Comparison of ENCODE assay signal across 12 cellular contexts in genomic region chr1:226402615-226403521, GRCh38. TPM values are rescaled to one million over a fixed set of nuclear protein-coding genes. Genes with fewer than 3 reads are reported as not detected.
DNase-seq lines count a peak whose midpoint lies in the region; ATAC-seq, FAIRE-seq and TF ChIP-seq lines count a peak whose summit lies in the region.
"Had no signal": no experiment of that assay in that cellular context is flagged by ENCODE, and none has a peak within 500 bp of the region (broad histone marks: within the 10 kb centered on the region; RNA-seq: fewer than 3 reads in every experiment).

No MANE protein-coding gene starts in this region.

- no peak overlapping the region for H3K4me3 ChIP-seq in iPS-15b (ENCODE audit: low read depth, low read length)
- H3K4me3 ChIP-seq: right lobe of liver, tibial artery had no signal

- no peak for TF ChIP-seq POLR2A in GM12891 (IDR thresholded peaks at IDR 0.05; ENCODE audit: low read depth, low read length)

- H3K36me3 ChIP-seq in iPS-15b (ENCODE audit: control insufficient read depth, insufficient read depth, low read length) = peaks cover 23% of the 10 kb centered on the region

- H3K27me3 ChIP-seq in iPS-15b (ENCODE audit: control insufficient read depth, insufficient read depth, low read length) = no peaks in the 10 kb centered on the region
- H3K27me3 ChIP-seq: right lobe of liver, tibial artery had no signal

- H3K9me3 ChIP-seq in iPS-15b (ENCODE audit: control insufficient read depth, insufficient read depth, low read length) = no peaks in the 10 kb centered on the region
- H3K9me3 ChIP-seq: right lobe of liver, tibial artery had no signal

- DNase-seq in GM12891 (ENCODE audit: insufficient read length, low spot score) (no peak), retina (peak; percentile 23), dermis blood vessel endothelial cell (no peak)
- DNase-seq: activated CD4-positive, alpha-beta T cell treated with anti-CD3 and anti-CD28 coated beads for 1 hour; NCI-H1436; right lobe of liver; tibial artery had no signal

- peak overlapping the region; percentile 30 for H3K9ac ChIP-seq in iPS-15b (ENCODE audit: low read depth, low read length)

- peaks cover 20% of the 10 kb centered on the region for H3K4me1 ChIP-seq in iPS-15b (ENCODE audit: control insufficient read depth, insufficient read depth, low read length)

- FAIRE-seq in GM12891 (lab: Jason Lieb, UNC) = peak; percentile 48

- ATAC-seq in HG02623 (IDR thresholded peaks at IDR 0.05; ENCODE audit: unreplicated experiment) (no peak), HG03520 (IDR thresholded peaks at IDR 0.05; ENCODE audit: unreplicated experiment) (no peak), GM21723 (IDR thresholded peaks at IDR 0.05; ENCODE audit: unreplicated experiment) (no peak)
- ATAC-seq: right lobe of liver had no signal

TF ChIP-seq in GM12891, 5 proteins besides CTCF, POLR2A, EP300 and RAD21:
- no peak for TF ChIP-seq PAX5 (IDR thresholded peaks at IDR 0.05; ENCODE audit: insufficient read depth, low read length, severe bottlenecking)
- TF ChIP-seq SPI1 (IDR thresholded peaks at IDR 0.05; ENCODE audit: low read depth, low read length) = no peak
- TF ChIP-seq TAF1 (IDR thresholded peaks at IDR 0.05; ENCODE audit: low read depth, low read length) = no peak
- no peak for TF ChIP-seq POLR2AphosphoS5 (IDR thresholded peaks at IDR 0.05; ENCODE audit: low read depth, low read length)
- no peak for TF ChIP-seq POU2F2 (IDR thresholded peaks at IDR 0.05; ENCODE audit: low read depth, low read length)

TF ChIP-seq in PFSK-1, 5 proteins besides CTCF, POLR2A, EP300 and RAD21:
- TF ChIP-seq FOXP2 (optimal IDR thresholded peaks at IDR 0.05; ENCODE audit: borderline replicate concordance, extremely low read depth, extremely low read length, insufficient read depth) = no peak
- TF ChIP-seq, protein P1, sequence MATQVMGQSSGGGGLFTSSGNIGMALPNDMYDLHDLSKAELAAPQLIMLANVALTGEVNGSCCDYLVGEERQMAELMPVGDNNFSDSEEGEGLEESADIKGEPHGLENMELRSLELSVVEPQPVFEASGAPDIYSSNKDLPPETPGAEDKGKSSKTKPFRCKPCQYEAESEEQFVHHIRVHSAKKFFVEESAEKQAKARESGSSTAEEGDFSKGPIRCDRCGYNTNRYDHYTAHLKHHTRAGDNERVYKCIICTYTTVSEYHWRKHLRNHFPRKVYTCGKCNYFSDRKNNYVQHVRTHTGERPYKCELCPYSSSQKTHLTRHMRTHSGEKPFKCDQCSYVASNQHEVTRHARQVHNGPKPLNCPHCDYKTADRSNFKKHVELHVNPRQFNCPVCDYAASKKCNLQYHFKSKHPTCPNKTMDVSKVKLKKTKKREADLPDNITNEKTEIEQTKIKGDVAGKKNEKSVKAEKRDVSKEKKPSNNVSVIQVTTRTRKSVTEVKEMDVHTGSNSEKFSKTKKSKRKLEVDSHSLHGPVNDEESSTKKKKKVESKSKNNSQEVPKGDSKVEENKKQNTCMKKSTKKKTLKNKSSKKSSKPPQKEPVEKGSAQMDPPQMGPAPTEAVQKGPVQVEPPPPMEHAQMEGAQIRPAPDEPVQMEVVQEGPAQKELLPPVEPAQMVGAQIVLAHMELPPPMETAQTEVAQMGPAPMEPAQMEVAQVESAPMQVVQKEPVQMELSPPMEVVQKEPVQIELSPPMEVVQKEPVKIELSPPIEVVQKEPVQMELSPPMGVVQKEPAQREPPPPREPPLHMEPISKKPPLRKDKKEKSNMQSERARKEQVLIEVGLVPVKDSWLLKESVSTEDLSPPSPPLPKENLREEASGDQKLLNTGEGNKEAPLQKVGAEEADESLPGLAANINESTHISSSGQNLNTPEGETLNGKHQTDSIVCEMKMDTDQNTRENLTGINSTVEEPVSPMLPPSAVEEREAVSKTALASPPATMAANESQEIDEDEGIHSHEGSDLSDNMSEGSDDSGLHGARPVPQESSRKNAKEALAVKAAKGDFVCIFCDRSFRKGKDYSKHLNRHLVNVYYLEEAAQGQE (IDR thresholded peaks at IDR 0.05; ENCODE audit: insufficient read depth in 1 of 2, low read depth in 2 of 2, low read length in 2 of 2) = no peak
- no peak for TF ChIP-seq SIN3A (IDR thresholded peaks at IDR 0.05; ENCODE audit: borderline replicate concordance, insufficient read depth, low read length)
- no peak for TF ChIP-seq POLR2AphosphoS5 (IDR thresholded peaks at IDR 0.05; ENCODE audit: low read depth, low read length)
- 0 out of 2 replicates have a peak, but pooled peaks have one; percentile 2 for TF ChIP-seq TAF1 (IDR thresholded peaks at IDR 0.05; ENCODE audit: borderline replicate concordance, insufficient read depth, low read length)

RNA-seq across cellular contexts. Expression of gene PARP1, which starts 5.0 kb away (rescaled TPM):
- polyA plus RNA-seq in GM12891 (2012; ENCODE audit: low read depth, missing spikeins) = 145 TPM
- 125 TPM for polyA plus RNA-seq in PFSK-1 (2012; ENCODE audit: insufficient read length, low read depth)
- total RNA-seq in dermis blood vessel endothelial cell = 126 and 190 TPM in 2 replicates
